In genomic region chr6:87922191-87922946, GRCh38 we compare ENCODE assay signal across 11 cellular contexts.
DNase-seq lines count a peak whose midpoint lies in the region; ATAC-seq and TF ChIP-seq lines count a peak whose summit lies in the region.
"Had no signal": no experiment of that assay in that cellular context is flagged by ENCODE, and none has a peak within 500 bp of the region (broad histone marks: within the 10 kb centered on the region; RNA-seq: fewer than 3 reads in every experiment).

No MANE protein-coding gene starts in this region.

- peaks cover 3% of the 10 kb centered on the region; the same call in 1 of the 2 replicates for H3K27me3 Mint-ChIP-seq in WTC11 (ENCODE audit: low read depth)

- CTCF ChIA-PET in WTC11 (lab: Charles Lee): no interaction called here

- no peak overlapping the region for H3K4me3 Mint-ChIP-seq in WTC11
- H3K4me3 Mint-ChIP-seq: naive thymus-derived CD4-positive, alpha-beta T cell had no signal

- H3K4me1 Mint-ChIP-seq in WTC11: peaks cover 11% of the 10 kb centered on the region

- ATAC-seq in GM19372 (IDR thresholded peaks at IDR 0.05; ENCODE audit: low read depth, unreplicated experiment) (peak; percentile 10), HG02973 (IDR thresholded peaks at IDR 0.05; ENCODE audit: unreplicated experiment) (peak; percentile 7), WTC11 (no peak)

- H3K27ac Mint-ChIP-seq in WTC11: no peak overlapping the region

- no peak for TF ChIP-seq CTCF in WTC11 (IDR thresholded peaks at IDR 0.05)

- peaks cover 5% of the 10 kb centered on the region; the same call in 1 of the 2 replicates for H3K9me3 Mint-ChIP-seq in WTC11

- no peaks in the 10 kb centered on the region for H3K36me3 Mint-ChIP-seq in WTC11
- H3K36me3 Mint-ChIP-seq: naive thymus-derived CD4-positive, alpha-beta T cell had no signal

- POLR2A ChIA-PET in WTC11 (lab: Charles Lee): no interaction called here

- DNase-seq in COLO668 (lab: John Stamatoyannopoulos, UW; ENCODE audit: unreplicated experiment) (peak; percentile 30), NCI-H446 treated with DMSO at 0.1 percent for 48 hours (lab: John Stamatoyannopoulos, UW) (peak; percentile 14), HuH-7.5 (ENCODE audit: low spot score) (no peak), H4 (ENCODE audit: low spot score) (no peak), WTC11 (ENCODE audit: low spot score) (no peak), NCI-H1417 (lab: John Stamatoyannopoulos, UW) (no peak)
- DNase-seq: GF-D8; naive thymus-derived CD4-positive, alpha-beta T cell; NCI-H2081 treated with DMSO at 0.1 percent for 48 hours had no signal

TF ChIP-seq in WTC11, 78 proteins besides CTCF, POLR2A, EP300 and RAD21:
- no peak for TF ChIP-seq IRF1 (CRISPR knock-in tag; IDR thresholded peaks at IDR 0.05)
- no peak for TF ChIP-seq PRRX2 (CRISPR knock-in tag; IDR thresholded peaks at IDR 0.05)
- no peak for TF ChIP-seq SOX15 (CRISPR knock-in tag; IDR thresholded peaks at IDR 0.05)
- no peak for TF ChIP-seq FOXP4 (CRISPR knock-in tag; IDR thresholded peaks at IDR 0.05)
- no peak for TF ChIP-seq HMGXB4 (CRISPR knock-in tag; IDR thresholded peaks at IDR 0.05)
- no peak for TF ChIP-seq ZNF317 (CRISPR knock-in tag; IDR thresholded peaks at IDR 0.05; ENCODE audit: borderline replicate concordance, low read depth)
- TF ChIP-seq JAZF1 (CRISPR knock-in tag; IDR thresholded peaks at IDR 0.05): no peak
- no peak for TF ChIP-seq ZNF263 (CRISPR knock-in tag; IDR thresholded peaks at IDR 0.05; ENCODE audit: low read depth)
- no peak for TF ChIP-seq AR (CRISPR knock-in tag; IDR thresholded peaks at IDR 0.05)
- no peak for TF ChIP-seq NR3C1 (CRISPR knock-in tag; conservative IDR thresholded peaks at IDR 0.05; ENCODE audit: low read depth)
- TF ChIP-seq JUN (CRISPR knock-in tag; IDR thresholded peaks at IDR 0.05): no peak
- TF ChIP-seq ZNF121 (CRISPR knock-in tag; IDR thresholded peaks at IDR 0.05): no peak
- no peak for TF ChIP-seq NR2C2 (CRISPR knock-in tag; IDR thresholded peaks at IDR 0.05)
- no peak for TF ChIP-seq GTF2I (CRISPR knock-in tag; conservative IDR thresholded peaks at IDR 0.05)
- TF ChIP-seq PREB (CRISPR knock-in tag; IDR thresholded peaks at IDR 0.05; ENCODE audit: borderline replicate concordance): no peak
- no peak for TF ChIP-seq FOXK1 (CRISPR knock-in tag; IDR thresholded peaks at IDR 0.05)
- no peak for TF ChIP-seq ZNF423 (CRISPR knock-in tag; IDR thresholded peaks at IDR 0.05)
- TF ChIP-seq USF2 (CRISPR knock-in tag; IDR thresholded peaks at IDR 0.05): no peak
- no peak for TF ChIP-seq SMAD3 (CRISPR knock-in tag; IDR thresholded peaks at IDR 0.05; ENCODE audit: borderline replicate concordance)
- TF ChIP-seq ZMAT4 (CRISPR knock-in tag; IDR thresholded peaks at IDR 0.05): no peak
TF ChIP-seq in WTC11: peak in this region for 0.

Comparison
In these comparisons a context has a peak if more than half of its experiments do, and no peak if none do; other contexts are left out.
1. DNase-seq: peak in COLO668 (single experiment) and NCI-H446 treated with DMSO at 0.1 percent for 48 hours (single experiment); none in HuH-7.5 (single experiment), H4 (single experiment), WTC11 (single experiment) and NCI-H1417 (0 of 3).